Comparison of ENCODE assay signal across 24 cellular contexts in the genomic region with DNA sequence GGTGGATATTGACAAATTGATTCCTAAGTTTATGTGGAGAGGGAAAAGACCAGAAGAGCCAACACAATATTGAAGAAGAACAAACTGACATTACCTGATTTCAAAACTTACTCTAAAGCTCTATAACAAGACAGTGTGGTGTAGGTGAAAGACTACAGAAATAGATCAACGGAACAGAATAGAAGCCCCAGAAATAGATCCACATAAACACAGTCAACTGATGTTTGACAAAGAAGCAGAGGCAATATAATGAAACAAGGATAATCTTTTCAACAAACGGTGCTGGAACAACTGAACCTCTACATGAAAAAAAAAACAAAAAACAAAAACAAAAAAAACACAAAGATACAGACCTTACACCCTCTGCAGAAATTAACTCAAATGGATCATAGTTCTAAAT. TPM values are rescaled to one million over a fixed set of nuclear protein-coding genes. Genes with fewer than 3 reads are reported as not detected.
DNase-seq lines count a peak whose midpoint lies in the region; ATAC-seq and FAIRE-seq lines count a peak whose summit lies in the region.
"Had no signal": no experiment of that assay in that cellular context is flagged by ENCODE, and none has a peak within 500 bp of the region (broad histone marks: within the 10 kb centered on the region; RNA-seq: fewer than 3 reads in every experiment).

No MANE protein-coding gene starts in this region.

- peaks cover 53 to 58% of the 10 kb centered on the region in 2 donors for H3K4me1 Mint-ChIP-seq in natural killer cell treated with Interleukin-12 subunit alpha and Interleukin-12 subunit beta and Interleukin-15 and Interleukin-18, amount 100 ng/mL, for 72 hours (ENCODE audit: low read depth in 2 of 2)

- no peak for DNase-seq in GM18507 (ENCODE audit: extremely low spot score, insufficient read length, low read depth)
- DNase-seq in caudate nucleus (lab: John Stamatoyannopoulos, UW): no peak
- no peak for DNase-seq in natural killer cell treated with Interleukin-12 subunit alpha and Interleukin-12 subunit beta and Interleukin-15 and Interleukin-18, amount 100 ng/mL, for 72 hours (ENCODE audit: low spot score)
- DNase-seq in NCI-H748 (lab: John Stamatoyannopoulos, UW; ENCODE audit: unreplicated experiment): no peak
- no peak for DNase-seq in NCI-H1105 treated with DMSO at 0.1 percent for 48 hours (lab: John Stamatoyannopoulos, UW)
- no peak for DNase-seq in ureter (ENCODE audit: low spot score)
- DNase-seq: CD4-positive, CD25-positive, alpha-beta regulatory T cell; GOT3; HFFc6; Kasumi-1; NCI-H1092 treated with DMSO at 0.1 percent for 48 hours; NCI-H1436 treated with DMSO at 0.1 percent for 48 hours; NCI-H187 treated with DMSO at 0.1 percent for 48 hours; NCI-H446; NCI-H524 treated with DMSO at 0.1 percent for 48 hours; NCI-H82; SHP77 treated with DMSO at 0.1 percent for 48 hours had no signal

- peak; percentile 49 for FAIRE-seq in GM18507 (lab: Jason Lieb, UNC)
- FAIRE-seq: A204.1, D721Med had no signal

- no peaks in the 10 kb centered on the region for H3K36me3 Mint-ChIP-seq in natural killer cell treated with Interleukin-12 subunit alpha and Interleukin-12 subunit beta and Interleukin-15 and Interleukin-18, amount 100 ng/mL, for 72 hours
- H3K36me3 Mint-ChIP-seq: CD4-positive, CD25-positive, alpha-beta regulatory T cell had no signal

- H3K27ac ChIP-seq in caudate nucleus (ENCODE audit: low read depth, low read length): peak overlapping the region; percentile 29
- H3K27ac ChIP-seq: BLaER1, HL-60 had no signal

- no peaks in the 10 kb centered on the region for H3K27me3 Mint-ChIP-seq in natural killer cell treated with Interleukin-12 subunit alpha and Interleukin-12 subunit beta and Interleukin-15 and Interleukin-18, amount 100 ng/mL, for 72 hours
- H3K27me3 Mint-ChIP-seq: CD4-positive, CD25-positive, alpha-beta regulatory T cell had no signal

- ATAC-seq in HG03095 (IDR thresholded peaks at IDR 0.05; ENCODE audit: unreplicated experiment) (peak; percentile 58), GM18868 (IDR thresholded peaks at IDR 0.05; ENCODE audit: unreplicated experiment) (no peak)
- no peak for ATAC-seq in natural killer cell treated with Interleukin-12 subunit alpha and Interleukin-12 subunit beta and Interleukin-15 and Interleukin-18, amount 100 ng/mL, for 72 hours
- ATAC-seq: Panc1 had no signal

- H3K4me3 Mint-ChIP-seq in natural killer cell treated with Interleukin-12 subunit alpha and Interleukin-12 subunit beta and Interleukin-15 and Interleukin-18, amount 100 ng/mL, for 72 hours: no peak overlapping the region
- H3K4me3 Mint-ChIP-seq: HFFc6 had no signal

- peak overlapping the region; percentile 1 to 7 for H3K27ac Mint-ChIP-seq in natural killer cell treated with Interleukin-12 subunit alpha and Interleukin-12 subunit beta and Interleukin-15 and Interleukin-18, amount 100 ng/mL, for 72 hours
- H3K27ac Mint-ChIP-seq: HFFc6 had no signal

- no peaks in the 10 kb centered on the region for H3K9me3 Mint-ChIP-seq in natural killer cell treated with Interleukin-12 subunit alpha and Interleukin-12 subunit beta and Interleukin-15 and Interleukin-18, amount 100 ng/mL, for 72 hours
- H3K9me3 Mint-ChIP-seq: HFFc6 had no signal

RNA-seq across cellular contexts. Expression of a gene that starts 50.2 kb away (rescaled TPM):
- 10 to 100 TPM; 27.9 to 33.0 TPM for total RNA-seq in natural killer cell treated with Interleukin-12 subunit alpha and Interleukin-12 subunit beta and Interleukin-15 and Interleukin-18, amount 100 ng/mL, for 72 hours
- total RNA-seq in ureter: 54.6 TPM
